Comparison of ENCODE assay signal across 8 cellular contexts in genomic region chr4:44725861-44726820, GRCh38. TPM values are rescaled to one million over a fixed set of nuclear protein-coding genes. Genes with fewer than 3 reads are reported as not detected.
DNase-seq lines count a peak whose midpoint lies in the region; ATAC-seq and TF ChIP-seq lines count a peak whose summit lies in the region.

Gene GNPDA2 (minus strand): TSS chr4:44726556. CDS start chr4:44722207, 4,349 bp downstream.

- 0% methylated on average over 18 of the region's 69 CpGs; no CpG with 5 or more reads in 1 of the 2 experiments for WGBS in IMR-90 (ENCODE audit: extremely low coverage in 2 of 2, insufficient read length in 1 of 2), 2 experiments

- peak within 1 kb of the TSS; percentile 76 for H3K27ac ChIP-seq in IMR-90 (ENCODE audit: insufficient read depth, low read length)
- peak within 1 kb of the TSS; percentile 93 for H3K27ac ChIP-seq in muscle layer of colon (ENCODE audit: low read depth, low read length)

- H4K20me1 ChIP-seq in IMR-90 (ENCODE audit: insufficient read depth, low read length): no peaks in the 10 kb centered on the region

- peak; percentile 93 for ATAC-seq in GM21528 (IDR thresholded peaks at IDR 0.05; ENCODE audit: low FRiP score, unreplicated experiment)
- peak; percentile 95 for ATAC-seq in IMR-90 (ENCODE audit: low read depth)
- ATAC-seq in esophagus mucosa: peak; percentile 93

- H3K9me3 ChIP-seq in IMR-90 (ENCODE audit: control insufficient read depth, insufficient read depth, low read length): no peaks in the 10 kb centered on the region
- no peaks in the 10 kb centered on the region for H3K9me3 ChIP-seq in muscle layer of colon (ENCODE audit: low read length)

- H4K91ac ChIP-seq in IMR-90 (ENCODE audit: insufficient read depth, low read depth, low read length): peak within 1 kb of the TSS; percentile 57; the same call in 1 of the 2 replicates

- H3K23ac ChIP-seq in IMR-90 (ENCODE audit: low read depth, low read length): peak within 1 kb of the TSS; percentile 83; the same call in 1 of the 2 replicates

- H3K9ac ChIP-seq in IMR-90 (ENCODE audit: low read depth, low read length) (peak within 1 kb of the TSS; percentile 77), muscle layer of colon (ENCODE audit: low read length) (peak within 1 kb of the TSS; percentile 82)

- peak within 1 kb of the TSS; percentile 50 for H4K5ac ChIP-seq in IMR-90 (ENCODE audit: low read depth, low read length)

- peak within 1 kb of the TSS; percentile 93 for H3K4me3 Mint-ChIP-seq in activated T-cell treated with anti-CD3 and anti-CD28 coated beads, Interleukin-2, amount 50 U/mL, for 24 hours

- dilution Hi-C loops in IMR-90 (cut with HindIII; ENCODE audit: low sequenced_read_pairs, unreplicated experiment): no loop called here

- H3K4me3 ChIP-seq in IMR-90 (ENCODE audit: insufficient read depth, low read depth, low read length) (peak within 1 kb of the TSS; percentile 95), muscle layer of colon (ENCODE audit: low read depth in 1 of 2, low read length in 2 of 2) (peak within 1 kb of the TSS; percentile 84 to 90)

- peak within 1 kb of the TSS; percentile 77; the same call in 1 of the 2 replicates for H3K56ac ChIP-seq in IMR-90 (ENCODE audit: extremely low read depth, insufficient read depth, low read length)

- no peak within 1 kb of the TSS for H2BK15ac ChIP-seq in IMR-90 (ENCODE audit: low read depth, low read length)

- H4K8ac ChIP-seq in IMR-90 (ENCODE audit: low read depth in 2 of 2, low read length in 2 of 2): peak within 1 kb of the TSS; percentile 89 to 90

- H3K9me1 ChIP-seq in IMR-90 (ENCODE audit: insufficient read depth, low read length): 0 out of 2 replicates have a peak, but pooled peaks cover 6% of the 10 kb centered on the region

- H3K4me1 Mint-ChIP-seq in activated T-cell treated with anti-CD3 and anti-CD28 coated beads, Interleukin-2, amount 50 U/mL, for 24 hours (ENCODE audit: low read depth): peaks cover 46% of the 10 kb centered on the region

- peak within 1 kb of the TSS; percentile 36 for H2BK5ac ChIP-seq in IMR-90 (ENCODE audit: low read depth, low read length, poor library complexity, severe bottlenecking)

- CTCF ChIA-PET in IMR-90 (lab: Yijun Ruan, JAX): interaction anchor here (1.0 kb wide), 1 partner anchor 12 kb away, joined by 4 read pairs; no protein-coding TSS in a partner anchor

- H2AFZ ChIP-seq in IMR-90 (replicated peaks; ENCODE audit: low read length, poor library complexity): peak within 1 kb of the TSS; percentile 96

- H3K27me3 ChIP-seq in IMR-90 (ENCODE audit: control insufficient read depth, insufficient read depth, low read length): no peaks in the 10 kb centered on the region
- no peaks in the 10 kb centered on the region for H3K27me3 ChIP-seq in muscle layer of colon (ENCODE audit: control insufficient read depth in 1 of 2, insufficient read depth in 2 of 2, low read length in 2 of 2)

- no TSS peak for BruUV-seq in IMR-90 (replicated peaks; lab: Mats Ljungman, UMichigan)

- peak within 1 kb of the TSS; percentile 61 for H3K14ac ChIP-seq in IMR-90 (replicated peaks; ENCODE audit: low read depth, low read length)

- peak within 1 kb of the TSS; percentile 26; the same call in 1 of the 2 replicates for H2AK5ac ChIP-seq in IMR-90 (ENCODE audit: low read depth, low read length)

- H2BK120ac ChIP-seq in IMR-90 (ENCODE audit: low read depth, low read length): peak within 1 kb of the TSS; percentile 11; the same call in 1 of the 2 replicates

- peak within 1 kb of the TSS; percentile 10 for H3K18ac ChIP-seq in IMR-90 (ENCODE audit: low read depth, low read length)

- peak within 1 kb of the TSS; percentile 41 for H3K4ac ChIP-seq in IMR-90 (ENCODE audit: low read depth, low read length)

- H2BK20ac ChIP-seq in IMR-90 (ENCODE audit: low read depth, low read length): no peak within 1 kb of the TSS

- H3K9me3 Mint-ChIP-seq in activated T-cell treated with anti-CD3 and anti-CD28 coated beads, Interleukin-2, amount 50 U/mL, for 24 hours: no peaks in the 10 kb centered on the region

- POLR2A ChIA-PET in IMR-90 (lab: Charles Lee; ENCODE audit: unreplicated experiment): no interaction called here

- peak within 1 kb of the TSS; percentile 92 for H3K27ac Mint-ChIP-seq in activated T-cell treated with anti-CD3 and anti-CD28 coated beads, Interleukin-2, amount 50 U/mL, for 24 hours

- DNase-seq in DMS 273 treated with DMSO at 0.1 percent for 48 hours (lab: John Stamatoyannopoulos, UW) (peak; percentile 32), IMR-90 (peak; percentile 89), OCI-M2 (lab: John Stamatoyannopoulos, UW; ENCODE audit: unreplicated experiment) (peak; percentile 44)
- peak; percentile 87 for DNase-seq in activated T-cell treated with anti-CD3 and anti-CD28 coated beads, Interleukin-2, amount 50 U/mL, for 24 hours
- DNase-seq in stimulated activated CD8-positive, alpha-beta memory T cell treated with anti-CD3 and anti-CD28 coated beads, Interleukin-7, amount 100 ng/mL, for 24 hours (ENCODE audit: low read depth): peak; percentile 55

- intact Hi-C loops in IMR-90 (cut with micrococcal nuclease): no loop called here

- H3K36me3 ChIP-seq in IMR-90 (ENCODE audit: control insufficient read depth, insufficient read depth, low read length) (no peaks in the 10 kb centered on the region), muscle layer of colon (ENCODE audit: insufficient read depth, low read length) (no peaks in the 10 kb centered on the region)

- TF ChIP-seq RAD21 in IMR-90 (IDR thresholded peaks at IDR 0.05; ENCODE audit: low read length): no peak

- peak within 1 kb of the TSS; percentile 94 for H3K4me2 ChIP-seq in IMR-90 (ENCODE audit: low read depth, low read length)

- peaks cover 19% of the 10 kb centered on the region for H3K36me3 Mint-ChIP-seq in activated T-cell treated with anti-CD3 and anti-CD28 coated beads, Interleukin-2, amount 50 U/mL, for 24 hours (ENCODE audit: low read depth)

- no peaks in the 10 kb centered on the region for H3K27me3 Mint-ChIP-seq in activated T-cell treated with anti-CD3 and anti-CD28 coated beads, Interleukin-2, amount 50 U/mL, for 24 hours

- no peak within 1 kb of the TSS for H2AK9ac ChIP-seq in IMR-90 (replicated peaks; ENCODE audit: low read depth, low read length, poor library complexity)

- H3K4me1 ChIP-seq in IMR-90 (ENCODE audit: control insufficient read depth, insufficient read depth, low read length) (no peaks in the 10 kb centered on the region), muscle layer of colon (ENCODE audit: insufficient read depth, low read length) (peaks cover 8% of the 10 kb centered on the region)

- TF ChIP-seq CTCF in IMR-90 (conservative IDR thresholded peaks at IDR 0.05; ENCODE audit: low read depth, low read length): peak; percentile 27; the same call in 1 of the 2 replicates

- TF ChIP-seq POLR2A in IMR-90 (IDR thresholded peaks at IDR 0.05; ENCODE audit: low read depth, low read length): no peak

- in situ Hi-C loops in IMR-90 (cut with MboI; ENCODE audit: low sequenced_read_pairs): no loop called here

- H3K79me1 ChIP-seq in IMR-90 (ENCODE audit: low read depth in 1 of 2, low read length in 2 of 2): peaks cover 0 to 18% of the 10 kb centered on the region in 2 experiments; a peak in 2 of 4 replicates

TF ChIP-seq in IMR-90, 13 proteins besides CTCF, POLR2A, EP300 and RAD21:
- TF ChIP-seq FOS (IDR thresholded peaks at IDR 0.05; ENCODE audit: low read depth, low read length): no peak
- TF ChIP-seq, protein P1, sequence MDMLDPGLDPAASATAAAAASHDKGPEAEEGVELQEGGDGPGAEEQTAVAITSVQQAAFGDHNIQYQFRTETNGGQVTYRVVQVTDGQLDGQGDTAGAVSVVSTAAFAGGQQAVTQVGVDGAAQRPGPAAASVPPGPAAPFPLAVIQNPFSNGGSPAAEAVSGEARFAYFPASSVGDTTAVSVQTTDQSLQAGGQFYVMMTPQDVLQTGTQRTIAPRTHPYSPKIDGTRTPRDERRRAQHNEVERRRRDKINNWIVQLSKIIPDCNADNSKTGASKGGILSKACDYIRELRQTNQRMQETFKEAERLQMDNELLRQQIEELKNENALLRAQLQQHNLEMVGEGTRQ (IDR thresholded peaks at IDR 0.05; ENCODE audit: low read depth, low read length): peak; percentile 82
- peak; percentile 32; the same call in 1 of the 2 replicates for TF ChIP-seq MXI1 (IDR thresholded peaks at IDR 0.05; ENCODE audit: borderline replicate concordance, low read depth, low read length)
- TF ChIP-seq MAFK (IDR thresholded peaks at IDR 0.05; ENCODE audit: low read depth, low read length): no peak
TF ChIP-seq in IMR-90: peak in this region for 2.

RNA-seq across cellular contexts. Expression of gene GNPDA2, which starts in this region (rescaled TPM):
- 13.4 and 23.1 TPM in 2 replicates for total RNA-seq in IMR-90 (2012; rRNA removed)
- polyA plus RNA-seq in IMR-90 (2012; rRNA removed): 8.2 and 11.0 TPM in 2 replicates
- polyA plus RNA-seq in IMR-90 (2012; cell fraction: cytosol; rRNA removed): 1.3 and 1.5 TPM in 2 replicates
- polyA plus RNA-seq in IMR-90 (2012; cell fraction: nucleus; rRNA removed; ENCODE audit: low replicate concordance): 0.60 and 5.8 TPM in 2 replicates
- total RNA-seq in esophagus mucosa: 4.9 TPM

Comparison
In these comparisons a context has a peak if more than half of its experiments do, and no peak if none do; other contexts are left out.
1. Peak in every context shown above with its lines: DNase-seq, ATAC-seq, H3K4me3 ChIP-seq and H3K27ac ChIP-seq.
2. DNase-seq: peak in every context shown above with its lines; median percentile 89 in IMR-90; 87 in activated T-cell treated with anti-CD3 and anti-CD28 coated beads, Interleukin-2, amount 50 U/mL, for 24 hours; 55 in stimulated activated CD8-positive, alpha-beta memory T cell treated with anti-CD3 and anti-CD28 coated beads, Interleukin-7, amount 100 ng/mL, for 24 hours; 44 in OCI-M2; 32 in DMS 273 treated with DMSO at 0.1 percent for 48 hours.